ENCODE assay signal across 8 cellular contexts in genomic region chr12:72271401-72271740, GRCh38. TPM values are rescaled to one million over a fixed set of nuclear protein-coding genes. Genes with fewer than 3 reads are reported as not detected.
A peak's percentile ranks its signal among the peaks of the same experiment; 100 is the strongest.
DNase-seq lines count a peak whose midpoint lies in the region; ATAC-seq and TF ChIP-seq lines count a peak whose summit lies in the region.

No MANE protein-coding gene starts in this region.

- H4K8ac ChIP-seq in IMR-90 (ENCODE audit: low read depth in 2 of 2, low read length in 2 of 2) = peak overlapping the region; percentile 74 to 81; a peak in 2 of 4 replicates

- H3K27me3 ChIP-seq in ACC112 (ENCODE audit: insufficient read depth, low read length) (peaks cover 92% of the 10 kb centered on the region), IMR-90 (ENCODE audit: control insufficient read depth, insufficient read depth, low read length) (no peaks in the 10 kb centered on the region), body of pancreas (no peaks in the 10 kb centered on the region), suprapubic skin (peaks cover 62% of the 10 kb centered on the region)

- WGBS in IMR-90 (ENCODE audit: extremely low coverage in 2 of 2, insufficient read length in 1 of 2), 2 experiments = no CpG with 5 or more reads among the region's 15 CpGs
- 2% methylated on average over 10 to 15 of the region's 15 CpGs for WGBS in body of pancreas, 2 donors
- WGBS in suprapubic skin = 4% methylated on average over 14 of the region's 15 CpGs

- H3K4me3 ChIP-seq in ACC112 (ENCODE audit: low read depth, low read length) (peak overlapping the region; percentile 62), IMR-90 (ENCODE audit: insufficient read depth, low read depth, low read length) (peak overlapping the region; percentile 92), body of pancreas (peak overlapping the region; percentile 41 to 55), suprapubic skin (peak overlapping the region; percentile 63)

- H3K4ac ChIP-seq in IMR-90 (ENCODE audit: low read depth, low read length) = peak overlapping the region; percentile 94

- peak overlapping the region; percentile 90 for H3K9ac ChIP-seq in IMR-90 (ENCODE audit: low read depth, low read length)

- peaks cover 11% of the 10 kb centered on the region for H4K20me1 ChIP-seq in IMR-90 (ENCODE audit: insufficient read depth, low read length)

- BruUV-seq in IMR-90 (replicated peaks; lab: Mats Ljungman, UMichigan) = no TSS peak

- H2AFZ ChIP-seq in ACC112 (ENCODE audit: low read length, unreplicated experiment) = no peak overlapping the region
- peak overlapping the region; percentile 87 for H2AFZ ChIP-seq in IMR-90 (replicated peaks; ENCODE audit: low read length, poor library complexity)

- intact Hi-C loops in IMR-90 (cut with micrococcal nuclease) (loop anchor here (2.0 to 10.0 kb wide), 5 partner anchors 37 to 317 kb away; no protein-coding TSS in a partner anchor), body of pancreas (cut with DNase I) (no loop called here)

- ATAC-seq in IMR-90 (ENCODE audit: low read depth) = peak; percentile 32
- ATAC-seq in body of pancreas = peak; percentile 49
- no peak for ATAC-seq in GM18502 (IDR thresholded peaks at IDR 0.05; ENCODE audit: poor library complexity, unreplicated experiment)

- peak overlapping the region; percentile 53; the same call in 1 of the 2 replicates for H2BK20ac ChIP-seq in IMR-90 (ENCODE audit: low read depth, low read length)

- peaks cover 0 to 7% of the 10 kb centered on the region in 2 experiments; a peak in 2 of 4 replicates for H3K79me1 ChIP-seq in IMR-90 (ENCODE audit: low read depth in 1 of 2, low read length in 2 of 2)

- dilution Hi-C loops in IMR-90 (cut with HindIII; ENCODE audit: low sequenced_read_pairs, unreplicated experiment) = no loop called here

- H3K27ac ChIP-seq in ACC112 (ENCODE audit: low read depth, low read length) (no peak overlapping the region), IMR-90 (ENCODE audit: insufficient read depth, low read length) (peak overlapping the region; percentile 99), body of pancreas (peak overlapping the region; percentile 86 to 95 (median 92)), suprapubic skin (no peak overlapping the region)

- H3K4me2 ChIP-seq in IMR-90 (ENCODE audit: low read depth, low read length) = peak overlapping the region; percentile 94

- H2BK5ac ChIP-seq in IMR-90 (ENCODE audit: low read depth, low read length, poor library complexity, severe bottlenecking) = peak overlapping the region; percentile 97

- TF ChIP-seq POLR2A in IMR-90 (IDR thresholded peaks at IDR 0.05; ENCODE audit: low read depth, low read length) = no peak
- peak; percentile 57 to 89 (median 85) for TF ChIP-seq POLR2A in body of pancreas (IDR thresholded peaks at IDR 0.05)
- no peak for TF ChIP-seq POLR2A in suprapubic skin (IDR thresholded peaks at IDR 0.05)

- H2AK5ac ChIP-seq in IMR-90 (ENCODE audit: low read depth, low read length) = peak overlapping the region; percentile 95; the same call in 1 of the 2 replicates

- peak; percentile 63 for DNase-seq in IMR-90
- peak; percentile 72 to 84 (median 80) for DNase-seq in body of pancreas
- peak; percentile 77 for DNase-seq in iPS-NIHi7 (ENCODE audit: extremely low spot score)
- DNase-seq in suprapubic skin (ENCODE audit: low spot score in 2 of 2) = no peak
- no peak for DNase-seq in NCI-H2107 (lab: John Stamatoyannopoulos, UW)
- DNase-seq in central memory CD4-positive, alpha-beta T cell = no peak

- in situ Hi-C loops in IMR-90 (cut with MboI; ENCODE audit: low sequenced_read_pairs) = loop anchor here (25.0 kb wide), 1 partner anchor 609 kb away; the partner anchor contains the start of genes THAP2 and ZFC3H1

- H3K4me1 ChIP-seq in ACC112 (ENCODE audit: control insufficient read depth, insufficient read depth, low read length, unreplicated experiment) (no peaks in the 10 kb centered on the region), IMR-90 (ENCODE audit: control insufficient read depth, insufficient read depth, low read length) (peaks cover 3% of the 10 kb centered on the region), body of pancreas (peaks cover 20% of the 10 kb centered on the region), suprapubic skin (peaks cover 30% of the 10 kb centered on the region)

- H3K14ac ChIP-seq in IMR-90 (replicated peaks; ENCODE audit: low read depth, low read length) = peak overlapping the region; percentile 97

- H2AK9ac ChIP-seq in IMR-90 (replicated peaks; ENCODE audit: low read depth, low read length, poor library complexity) = peak overlapping the region; percentile 93

- peak overlapping the region; percentile 56 for H3K18ac ChIP-seq in IMR-90 (ENCODE audit: low read depth, low read length)

- H4K91ac ChIP-seq in IMR-90 (ENCODE audit: insufficient read depth, low read depth, low read length) = peak overlapping the region; percentile 84

- H3K9me3 ChIP-seq in IMR-90 (ENCODE audit: control insufficient read depth, insufficient read depth, low read length) (no peaks in the 10 kb centered on the region), body of pancreas (no peaks in the 10 kb centered on the region), suprapubic skin (no peaks in the 10 kb centered on the region)

- peak overlapping the region; percentile 88 for H2BK120ac ChIP-seq in IMR-90 (ENCODE audit: low read depth, low read length)

- peak overlapping the region; percentile 33 for H4K5ac ChIP-seq in IMR-90 (ENCODE audit: low read depth, low read length)

- peak; percentile 23; the same call in 1 of the 2 replicates for TF ChIP-seq CTCF in IMR-90 (conservative IDR thresholded peaks at IDR 0.05; ENCODE audit: low read depth, low read length)
- TF ChIP-seq CTCF in body of pancreas (IDR thresholded peaks at IDR 0.05) = peak in 1 of 7 experiments; percentile 20
- TF ChIP-seq CTCF in suprapubic skin (IDR thresholded peaks at IDR 0.05) = no peak

- peak overlapping the region; percentile 89 for H3K56ac ChIP-seq in IMR-90 (ENCODE audit: extremely low read depth, insufficient read depth, low read length)

- no peak for TF ChIP-seq RAD21 in IMR-90 (IDR thresholded peaks at IDR 0.05; ENCODE audit: low read length)

- H2BK15ac ChIP-seq in IMR-90 (ENCODE audit: low read depth, low read length) = 0 out of 3 replicates have a peak overlapping the region, but pooled peaks have one; percentile 25

- H3K79me2 ChIP-seq in ACC112 (ENCODE audit: control insufficient read depth, insufficient read depth, low read length, unreplicated experiment) = no peaks in the 10 kb centered on the region

- CTCF ChIA-PET in IMR-90 (lab: Yijun Ruan, JAX) = interaction anchor here (1.2 kb wide), 2 partner anchors 11 to 75 kb away, joined by 4 read pairs; no protein-coding TSS in a partner anchor

- no peaks in the 10 kb centered on the region for H3K36me3 ChIP-seq in ACC112 (ENCODE audit: insufficient read depth, low read length)
- H3K36me3 ChIP-seq in IMR-90 (ENCODE audit: control insufficient read depth, insufficient read depth, low read length) = no peaks in the 10 kb centered on the region
- H3K36me3 ChIP-seq in body of pancreas (replicated peaks in 1 of 2; ENCODE audit: insufficient read depth in 1 of 2, low read depth in 2 of 2) = no peaks in the 10 kb centered on the region
- no peaks in the 10 kb centered on the region for H3K36me3 ChIP-seq in suprapubic skin

- H3K9me1 ChIP-seq in IMR-90 (ENCODE audit: insufficient read depth, low read length) = no peaks in the 10 kb centered on the region

- TF ChIP-seq EP300 in suprapubic skin (IDR thresholded peaks at IDR 0.05) = no peak

- POLR2A ChIA-PET in IMR-90 (lab: Charles Lee; ENCODE audit: unreplicated experiment) = no interaction called here

- peak overlapping the region; percentile 97 for H3K23ac ChIP-seq in IMR-90 (ENCODE audit: low read depth, low read length)

TF ChIP-seq in IMR-90, 13 proteins besides CTCF, POLR2A, EP300 and RAD21:
- TF ChIP-seq RCOR1 (IDR thresholded peaks at IDR 0.05; ENCODE audit: insufficient replicate concordance, low read length) (no peak), MXI1 (IDR thresholded peaks at IDR 0.05; ENCODE audit: borderline replicate concordance, low read depth, low read length) (no peak), ELK1 (IDR thresholded peaks at IDR 0.05; ENCODE audit: borderline replicate concordance, low read depth, low read length) (no peak), RFX5 (IDR thresholded peaks at IDR 0.05; ENCODE audit: low read depth, low read length) (no peak), MAFK (IDR thresholded peaks at IDR 0.05; ENCODE audit: low read depth, low read length) (no peak)

RNA-seq across cellular contexts. Expression of gene TRHDE, which starts 0.8 kb away (rescaled TPM):
- total RNA-seq in IMR-90 (2012; rRNA removed) (65.1 and 97.8 TPM in 2 replicates), body of pancreas (10 to 100 TPM; 10.9 to 73.2 TPM), suprapubic skin (1 to 10 TPM in 2 of 4 donors, under 1 TPM in 2; 0.49 to 1.2 (median 0.98) TPM)
- polyA plus RNA-seq in IMR-90 (2012; rRNA removed) = 25.4 and 33.7 TPM in 2 replicates
- polyA plus RNA-seq in IMR-90 (2012; cell fraction: cytosol; rRNA removed) = 5.9 and 21.2 TPM in 2 replicates
- polyA plus RNA-seq in IMR-90 (2012; cell fraction: nucleus; rRNA removed; ENCODE audit: low replicate concordance) = 2.9 and 21.1 TPM in 2 replicates

Comparison
In these comparisons a context has a peak if more than half of its experiments do, and no peak if none do; other contexts are left out.
1. H3K27ac ChIP-seq: peak in IMR-90 (single experiment) and body of pancreas (4 of 4); none in ACC112 (single experiment) and suprapubic skin (single experiment).
2. DNase-seq: peak in IMR-90 (single experiment), body of pancreas (4 of 4) and iPS-NIHi7 (single experiment); none in suprapubic skin (0 of 2), NCI-H2107 (single experiment) and central memory CD4-positive, alpha-beta T cell (single experiment).
3. POLR2A ChIP-seq: peak in body of pancreas (3 of 3); none in IMR-90 (single experiment) and suprapubic skin (0 of 2).
4. RNA of gene TRHDE, which starts 0.8 kb away (total RNA-seq): 10.9 to 73.2 TPM in body of pancreas and 65.1 to 97.8 TPM in IMR-90; 0.49 to 1.2 TPM in suprapubic skin; every median in the first group is over 4 times any median in the second.
5. Peak in every context shown above with its lines, with median percentiles within 50 percentile points of each other: H3K4me3 ChIP-seq.